ENCODE assay signal across 24 cellular contexts in genomic region chr12:27506645-27507189, GRCh38. TPM values are rescaled to one million over a fixed set of nuclear protein-coding genes. Genes with fewer than 3 reads are reported as not detected.
DNase-seq lines count a peak whose midpoint lies in the region; ATAC-seq, FAIRE-seq and TF ChIP-seq lines count a peak whose summit lies in the region.
"Had no signal": no experiment of that assay in that cellular context is flagged by ENCODE, and none has a peak within 500 bp of the region (broad histone marks: within the 10 kb centered on the region; RNA-seq: fewer than 3 reads in every experiment).

No MANE protein-coding gene starts in this region.

- TF ChIP-seq CTCF in right atrium auricular region (IDR thresholded peaks at IDR 0.05) (no peak), H1 (IDR thresholded peaks at IDR 0.05; ENCODE audit: control extremely low read depth in 1 of 3, insufficient read depth in 1 of 3, low read depth in 1 of 3, low read length in 3 of 3) (no peak)

- no peaks in the 10 kb centered on the region for H3K79me2 ChIP-seq in H1 (ENCODE audit: control insufficient read depth in 1 of 2, insufficient read depth in 2 of 2, low read length in 2 of 2)

- no peak overlapping the region for H3K4me2 ChIP-seq in H1 (ENCODE audit: insufficient read depth in 1 of 2, low read depth in 2 of 2, low read length in 2 of 2)
- H3K4me2 ChIP-seq: BLaER1 had no signal

- CTCF ChIA-PET in H1 (lab: Charles Lee; ENCODE audit: partially characterized antibody), result no interaction called here

- H3K27me3 ChIP-seq in right atrium auricular region (no peaks in the 10 kb centered on the region), H1 (replicated peaks in 1 of 4; ENCODE audit: control insufficient read depth in 3 of 4, extremely low read depth in 1 of 4, insufficient read depth in 3 of 4, low read length in 3 of 4) (no peaks in the 10 kb centered on the region), right cardiac atrium (ENCODE audit: control insufficient read depth, insufficient read depth) (no peaks in the 10 kb centered on the region)
- H3K27me3 ChIP-seq: BLaER1 had no signal

- no peak overlapping the region for H2BK5ac ChIP-seq in H1 (ENCODE audit: low read depth, low read length)

- intact Hi-C loops in Right ventricle myocardium inferior (cut with DNase I) (no loop called here), left cardiac atrium (cut with DNase I) (no loop called here), right cardiac atrium (cut with DNase I) (no loop called here)

- no peak overlapping the region for H2AK5ac ChIP-seq in H1 (ENCODE audit: low read depth, low read length)

- H4K8ac ChIP-seq in H1 (ENCODE audit: extremely low read depth, insufficient read depth, low read length), result no peak overlapping the region

- no peaks in the 10 kb centered on the region for H3K23me2 ChIP-seq in H1 (ENCODE audit: low read depth, low read length)

- TF ChIP-seq EP300 in H1 (IDR thresholded peaks at IDR 0.05; ENCODE audit: borderline replicate concordance in 1 of 2, low read depth in 2 of 2, low read length in 2 of 2), result no peak

- H3K79me1 ChIP-seq in H1 (ENCODE audit: low read depth, low read length), result no peaks in the 10 kb centered on the region

- no peak overlapping the region for H3K14ac ChIP-seq in H1 (ENCODE audit: insufficient read length)

- H4K91ac ChIP-seq in H1 (replicated peaks; ENCODE audit: insufficient read length, low read length), result no peak overlapping the region

- H3K23ac ChIP-seq in H1 (ENCODE audit: insufficient read length), result no peak overlapping the region

- H2BK20ac ChIP-seq in H1 (ENCODE audit: low read length), result no peak overlapping the region

- peak overlapping the region; percentile 53; the same call in 1 of the 2 replicates for H2BK15ac ChIP-seq in H1 (ENCODE audit: low read length)

- POLR2A ChIA-PET in H1 (lab: Charles Lee; ENCODE audit: partially characterized antibody), result no interaction called here

- H3K27ac ChIP-seq in right atrium auricular region (peak overlapping the region in 1 of 2 donors; percentile 49), H1 (ENCODE audit: low read depth, low read length) (no peak overlapping the region), right cardiac atrium (ENCODE audit: low read length) (peak overlapping the region; percentile 3)
- H3K27ac ChIP-seq: 22Rv1, BLaER1, C4-2B had no signal

- FAIRE-seq in H1 (lab: Jason Lieb, UNC), result no peak
- FAIRE-seq: A204.1, D721Med, GM12878, GM19239 had no signal

- H2BK120ac ChIP-seq in H1 (replicated peaks; ENCODE audit: low read depth, low read length), result no peak overlapping the region

- no peaks in the 10 kb centered on the region for H4K20me1 ChIP-seq in H1 (replicated peaks in 1 of 2; ENCODE audit: control insufficient read depth in 1 of 2, insufficient read depth in 2 of 2, low read length in 2 of 2)
- H4K20me1 ChIP-seq: BLaER1 had no signal

- H3K36me3 ChIP-seq in right atrium auricular region, result no peaks in the 10 kb centered on the region
- H3K36me3 ChIP-seq in H1 (ENCODE audit: control insufficient read depth in 2 of 4, insufficient read depth in 4 of 4, low read length in 3 of 4), result no peaks in the 10 kb centered on the region
- H3K36me3 ChIP-seq: BLaER1 had no signal

- ATAC-seq in Right ventricle myocardium inferior (peak; percentile 96), left cardiac atrium (peak; percentile 81 to 95), right cardiac atrium (peak; percentile 85 to 95), GM21360 (IDR thresholded peaks at IDR 0.05; ENCODE audit: unreplicated experiment) (no peak)
- ATAC-seq: CD8-positive, alpha-beta T cell; GM12878 had no signal

- no peak for TF ChIP-seq RAD21 in H1 (IDR thresholded peaks at IDR 0.05 in 1 of 2, conservative IDR thresholded peaks at IDR 0.05 in 1 of 2; ENCODE audit: low read depth in 2 of 2, low read length in 2 of 2)

- H3K4me3 ChIP-seq in right atrium auricular region (no peak overlapping the region), H1 (ENCODE audit: extremely low read depth in 1 of 4, insufficient read depth in 2 of 4, low read depth in 3 of 4, low read length in 4 of 4) (no peak overlapping the region), right cardiac atrium (ENCODE audit: low read length) (no peak overlapping the region)
- H3K4me3 ChIP-seq: BLaER1, GM12878 had no signal

- H3K9me3 ChIP-seq in right atrium auricular region (no peaks in the 10 kb centered on the region), H1 (ENCODE audit: insufficient read depth in 2 of 2, low read depth in 1 of 2, low read length in 1 of 2) (no peaks in the 10 kb centered on the region), right cardiac atrium (ENCODE audit: control insufficient read depth, low read length) (no peaks in the 10 kb centered on the region)

- DNase-seq in Right ventricle myocardium inferior (ENCODE audit: missing footprints), result peak; percentile 74
- DNase-seq in right atrium auricular region (ENCODE audit: low spot score), result no peak
- DNase-seq in H1 (ENCODE audit: low read depth in 1 of 2, low spot score in 2 of 2), result no peak
- DNase-seq in left cardiac atrium, result peak; percentile 54
- peak; percentile 69 to 79 (median 75) for DNase-seq in right cardiac atrium
- DNase-seq in NCI-H2171 (lab: John Stamatoyannopoulos, UW), result no peak
- DNase-seq in NCI-H1417 (lab: John Stamatoyannopoulos, UW), result no peak
- DNase-seq: CD4-positive, CD25-positive, alpha-beta regulatory T cell; CD8-positive, alpha-beta T cell; DMS 273 treated with DMSO at 0.1 percent for 48 hours; DMS79; EL; GDM1; GOT3; H7; HCEC 1CT had no signal

- H3K9ac ChIP-seq in H1 (replicated peaks in 1 of 4; ENCODE audit: extremely low read depth in 1 of 4, low read depth in 3 of 4, low read length in 3 of 4), result no peak overlapping the region
- H3K9ac ChIP-seq: BLaER1 had no signal

- H4K5ac ChIP-seq in H1 (ENCODE audit: insufficient read length, low read depth, low read length), result no peak overlapping the region

- H3K56ac ChIP-seq in H1 (replicated peaks; ENCODE audit: insufficient read length, low read depth, low read length), result no peak overlapping the region

- H3K4me1 ChIP-seq in right atrium auricular region (peaks cover 0 to 18% of the 10 kb centered on the region in 2 donors), H1 (replicated peaks in 1 of 4; ENCODE audit: control insufficient read depth in 3 of 4, insufficient read depth in 4 of 4, low read length in 3 of 4) (no peaks in the 10 kb centered on the region; a peak in 2 of 7 replicates), right cardiac atrium (ENCODE audit: control insufficient read depth, insufficient read depth, low read length) (peaks cover 4% of the 10 kb centered on the region)
- H3K4me1 ChIP-seq: BLaER1 had no signal

- no peak overlapping the region for H3K18ac ChIP-seq in H1 (ENCODE audit: extremely low read depth, low read length)

- H3K4ac ChIP-seq in H1 (replicated peaks; ENCODE audit: insufficient read length, low read depth, low read length), result no peak overlapping the region

- H2AFZ ChIP-seq in H1 (ENCODE audit: low read length), result no peak overlapping the region

- no peak for TF ChIP-seq POLR2A in H1 (IDR thresholded peaks at IDR 0.05; ENCODE audit: control extremely low read depth in 1 of 2, low read depth in 2 of 2, low read length in 2 of 2)

- 88% methylated on average over 2 of the region's 2 CpGs; no CpG with 5 or more reads in 1 of the 2 experiments for WGBS in H1 (ENCODE audit: extremely low coverage in 1 of 2, insufficient coverage in 1 of 2, insufficient read length in 1 of 2, insufficient replicate concordance in 2 of 2, low coverage in 1 of 2, low lambda C conversion rate in 2 of 2, missing lambda C conversion rate in 1 of 2), 2 experiments
- 49% methylated on average over 2 of the region's 2 CpGs for WGBS in right cardiac atrium

- no peak overlapping the region for H2BK12ac ChIP-seq in H1 (ENCODE audit: low read depth, low read length)

TF ChIP-seq in H1, 55 proteins besides CTCF, POLR2A, EP300 and RAD21 (continues in another document):
- TF ChIP-seq GABPA (IDR thresholded peaks at IDR 0.05; ENCODE audit: borderline replicate concordance, insufficient read depth, low read length) (no peak), CBX8 (IDR thresholded peaks at IDR 0.05; ENCODE audit: borderline replicate concordance, low read depth, low read length) (no peak), SP1 (IDR thresholded peaks at IDR 0.05; ENCODE audit: low read depth, low read length) (no peak)
- TF ChIP-seq, protein P1, sequence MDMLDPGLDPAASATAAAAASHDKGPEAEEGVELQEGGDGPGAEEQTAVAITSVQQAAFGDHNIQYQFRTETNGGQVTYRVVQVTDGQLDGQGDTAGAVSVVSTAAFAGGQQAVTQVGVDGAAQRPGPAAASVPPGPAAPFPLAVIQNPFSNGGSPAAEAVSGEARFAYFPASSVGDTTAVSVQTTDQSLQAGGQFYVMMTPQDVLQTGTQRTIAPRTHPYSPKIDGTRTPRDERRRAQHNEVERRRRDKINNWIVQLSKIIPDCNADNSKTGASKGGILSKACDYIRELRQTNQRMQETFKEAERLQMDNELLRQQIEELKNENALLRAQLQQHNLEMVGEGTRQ (IDR thresholded peaks at IDR 0.05; ENCODE audit: low read length), result no peak
- TF ChIP-seq, protein P2, sequence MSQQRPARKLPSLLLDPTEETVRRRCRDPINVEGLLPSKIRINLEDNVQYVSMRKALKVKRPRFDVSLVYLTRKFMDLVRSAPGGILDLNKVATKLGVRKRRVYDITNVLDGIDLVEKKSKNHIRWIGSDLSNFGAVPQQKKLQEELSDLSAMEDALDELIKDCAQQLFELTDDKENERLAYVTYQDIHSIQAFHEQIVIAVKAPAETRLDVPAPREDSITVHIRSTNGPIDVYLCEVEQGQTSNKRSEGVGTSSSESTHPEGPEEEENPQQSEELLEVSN (IDR thresholded peaks at IDR 0.05), result no peak

RNA-seq across cellular contexts. Expression of gene PPFIBP1, which starts 17.3 kb away (rescaled TPM):
- total RNA-seq in Right ventricle myocardium inferior (330 TPM), right atrium auricular region (10 to 100 TPM; 65.2 to 66.0 TPM), left cardiac atrium (100 to 1,000 TPM in 1 of 2 donors, 10 to 100 TPM in 1; 92.7 to 123 TPM), right cardiac atrium (100 to 1,000 TPM in 2 of 4 donors, 10 to 100 TPM in 2; 72.4 to 176 (median 94.8) TPM)
- 25.7 and 31.3 TPM in 2 replicates for total RNA-seq in H1 (2021; fragmentation: NEBNext Ultra II Directional; extraction: Animal tissue kit (Norgen Biotek cat#: 25700))
- polyA plus RNA-seq in H1 (2011; rRNA removed) (7.0 and 7.7 TPM in 2 replicates), right cardiac atrium (26.4 TPM)
- polyA plus RNA-seq in H1 (2011; cell fraction: cytosol; rRNA removed), result 10.5 TPM
- polyA plus RNA-seq in H1 (2011; cell fraction: nucleus; rRNA removed), result 13.1 TPM
- 13.3 to 25.3 TPM (median 16.2 TPM) in 4 replicates for polyA plus RNA-seq in H1 (2012, experiment 1 of 2)
- polyA plus RNA-seq in H1 (2012, experiment 2 of 2), result 1.7 TPM
- 9.3 TPM for polyA plus RNA-seq in H1 (2013, experiment 1 of 2)
- 8.9 TPM for polyA plus RNA-seq in H1 (2013, experiment 2 of 2)
- polyA minus RNA-seq in H1 (2011; rRNA and poly(A)+ RNA removed), result 37.1 and 46.1 TPM in 2 replicates
- 15.6 TPM for polyA minus RNA-seq in H1 (2011; cell fraction: cytosol; rRNA and poly(A)+ RNA removed)
- 32.5 TPM for polyA minus RNA-seq in H1 (2011; cell fraction: nucleus; rRNA and poly(A)+ RNA removed)

Comparison
In these comparisons a context has a peak if more than half of its experiments do, and no peak if none do; other contexts are left out.
1. DNase-seq: peak in Right ventricle myocardium inferior (single experiment), left cardiac atrium (single experiment) and right cardiac atrium (3 of 3); none in right atrium auricular region (single experiment), H1 (0 of 2), NCI-H2171 (single experiment) and NCI-H1417 (0 of 3).